In genomic region chr12:131130311-131130911, GRCh38 we compare ENCODE assay signal across 15 cellular contexts.
A peak's percentile ranks its signal among the peaks of the same experiment; 100 is the strongest.
DNase-seq lines count a peak whose midpoint lies in the region; ATAC-seq and TF ChIP-seq lines count a peak whose summit lies in the region.
"Had no signal": no experiment of that assay in that cellular context is flagged by ENCODE, and none has a peak within 500 bp of the region (broad histone marks: within the 10 kb centered on the region; RNA-seq: fewer than 3 reads in every experiment).

No MANE protein-coding gene starts in this region.

- CTCF ChIA-PET in activated naive CD4-positive, alpha-beta T cell treated with anti-CD3 and anti-CD28 coated beads for 36 hours (lab: Charles Lee) = interaction anchor here (0.8 to 5.7 kb wide), 2 partner anchors 13 to 25 kb away, joined by 3 to 95 read pairs; no protein-coding TSS in a partner anchor

- no peaks in the 10 kb centered on the region for H3K36me3 ChIP-seq in vagina
- H3K36me3 ChIP-seq: HAP-1 had no signal

- no peak overlapping the region for H3K27ac ChIP-seq in vagina

- H3K27me3 ChIP-seq in vagina = no peaks in the 10 kb centered on the region

- intact Hi-C loops in vagina (cut with DNase I) = no loop called here
- intact Hi-C loops in activated naive CD4-positive, alpha-beta T cell treated with anti-CD3 and anti-CD28 coated beads for 36 hours (cut with micrococcal nuclease) = loop anchor here (5.0 kb wide), 1 partner anchor 368 kb away; no protein-coding TSS in a partner anchor

- no peak for TF ChIP-seq CTCF in omental fat pad (IDR thresholded peaks at IDR 0.05)
- no peak for TF ChIP-seq CTCF in vagina (IDR thresholded peaks at IDR 0.05)

- ATAC-seq in effector memory CD8-positive, alpha-beta T cell (replicated peaks) = no peak
- ATAC-seq in omental fat pad (ENCODE audit: low FRiP score) (no peak), GM21423 (IDR thresholded peaks at IDR 0.05; ENCODE audit: unreplicated experiment) (no peak)

- H3K27ac Mint-ChIP-seq in effector memory CD8-positive, alpha-beta T cell = peak overlapping the region; percentile 66 to 87
- H3K27ac Mint-ChIP-seq in activated naive CD4-positive, alpha-beta T cell treated with anti-CD3 and anti-CD28 coated beads for 36 hours = no peak overlapping the region

- H3K4me3 Mint-ChIP-seq in effector memory CD8-positive, alpha-beta T cell = no peak overlapping the region
- H3K4me3 Mint-ChIP-seq in activated naive CD4-positive, alpha-beta T cell treated with anti-CD3 and anti-CD28 coated beads for 36 hours = no peak overlapping the region
- H3K4me3 Mint-ChIP-seq: CD4-positive, alpha-beta memory T cell had no signal

- no peaks in the 10 kb centered on the region for H3K9me3 Mint-ChIP-seq in effector memory CD8-positive, alpha-beta T cell
- H3K9me3 Mint-ChIP-seq in activated naive CD4-positive, alpha-beta T cell treated with anti-CD3 and anti-CD28 coated beads for 36 hours = no peaks in the 10 kb centered on the region
- H3K9me3 Mint-ChIP-seq: CD4-positive, alpha-beta memory T cell had no signal

- no peak for TF ChIP-seq POLR2A in vagina (IDR thresholded peaks at IDR 0.05)

- H3K4me1 ChIP-seq in vagina = peaks cover 14% of the 10 kb centered on the region
- H3K4me1 ChIP-seq: HAP-1 had no signal

- peaks cover 4 to 10% of the 10 kb centered on the region in 2 donors for H3K4me1 Mint-ChIP-seq in effector memory CD8-positive, alpha-beta T cell (ENCODE audit: low read depth in 2 of 2)
- H3K4me1 Mint-ChIP-seq in activated naive CD4-positive, alpha-beta T cell treated with anti-CD3 and anti-CD28 coated beads for 36 hours (ENCODE audit: low read depth) = no peaks in the 10 kb centered on the region

- peaks cover 8 to 11% of the 10 kb centered on the region in 2 donors for H3K27me3 Mint-ChIP-seq in effector memory CD8-positive, alpha-beta T cell
- H3K27me3 Mint-ChIP-seq in activated naive CD4-positive, alpha-beta T cell treated with anti-CD3 and anti-CD28 coated beads for 36 hours (ENCODE audit: low read depth) = no peaks in the 10 kb centered on the region
- H3K27me3 Mint-ChIP-seq: CD4-positive, alpha-beta memory T cell had no signal

- H3K4me3 ChIP-seq in vagina = no peak overlapping the region
- H3K4me3 ChIP-seq: HAP-1 had no signal

- H3K36me3 Mint-ChIP-seq in effector memory CD8-positive, alpha-beta T cell (ENCODE audit: insufficient read depth) = no peaks in the 10 kb centered on the region
- H3K36me3 Mint-ChIP-seq in activated naive CD4-positive, alpha-beta T cell treated with anti-CD3 and anti-CD28 coated beads for 36 hours (ENCODE audit: low read depth) = no peaks in the 10 kb centered on the region
- H3K36me3 Mint-ChIP-seq: CD4-positive, alpha-beta memory T cell had no signal

- H3K9me3 ChIP-seq in vagina = no peaks in the 10 kb centered on the region
- H3K9me3 ChIP-seq: HAP-1 had no signal

- peak; percentile 47 for DNase-seq in activated CD8-positive, alpha-beta memory T cell treated with anti-CD3 and anti-CD28 coated beads for 24 hours
- DNase-seq in activated CD8-positive, alpha-beta memory T cell treated with anti-CD3 and anti-CD28 coated beads, Interleukin-2, amount 50 U/mL, for 48 hours = no peak
- DNase-seq in effector memory CD8-positive, alpha-beta T cell = no peak
- DNase-seq in omental fat pad (ENCODE audit: low spot score) (peak; percentile 15), vagina (ENCODE audit: extremely low spot score in 2 of 2) (peak; percentile 72 to 82), glomerular visceral epithelial cell (ENCODE audit: extremely low spot score) (no peak)
- no peak for DNase-seq in activated naive CD4-positive, alpha-beta T cell treated with anti-CD3 and anti-CD28 coated beads for 36 hours
- DNase-seq: CD4-positive, alpha-beta memory T cell; NCI-H1930; NCI-H446; NK-92 treated with Interleukin-12 subunit alpha and Interleukin-12 subunit beta, amount 100 ng/mL, for 24 hours; OCI-M1; RPMI8226 had no signal

Comparison
In these comparisons a context has a peak if more than half of its experiments do, and no peak if none do; other contexts are left out.
1. DNase-seq: peak in activated CD8-positive, alpha-beta memory T cell treated with anti-CD3 and anti-CD28 coated beads for 24 hours (single experiment), omental fat pad (single experiment) and vagina (2 of 2); none in activated CD8-positive, alpha-beta memory T cell treated with anti-CD3 and anti-CD28 coated beads, Interleukin-2, amount 50 U/mL, for 48 hours (single experiment), effector memory CD8-positive, alpha-beta T cell (0 of 3), glomerular visceral epithelial cell (single experiment) and activated naive CD4-positive, alpha-beta T cell treated with anti-CD3 and anti-CD28 coated beads for 36 hours (single experiment).